Comparison of ENCODE assay signal across 18 cellular contexts in genomic region chr7:137850586-137850985, GRCh38. TPM values are rescaled to one million over a fixed set of nuclear protein-coding genes. Genes with fewer than 3 reads are reported as not detected.
DNase-seq lines count a peak whose midpoint lies in the region; ATAC-seq and TF ChIP-seq lines count a peak whose summit lies in the region.
"Had no signal": no experiment of that assay in that cellular context is flagged by ENCODE, and none has a peak within 500 bp of the region (broad histone marks: within the 10 kb centered on the region; RNA-seq: fewer than 3 reads in every experiment).

No MANE protein-coding gene starts in this region.

- H3K79me2 ChIP-seq in osteoblast (ENCODE audit: insufficient read depth, low read length) = peaks cover 10% of the 10 kb centered on the region

- H4K20me1 ChIP-seq in IMR-90 (ENCODE audit: insufficient read depth, low read length) = no peaks in the 10 kb centered on the region; the same call in 1 of the 2 replicates
- no peaks in the 10 kb centered on the region for H4K20me1 ChIP-seq in osteoblast (ENCODE audit: insufficient read depth, low read length)
- H4K20me1 ChIP-seq: BLaER1 had no signal

- TF ChIP-seq RAD21 in IMR-90 (IDR thresholded peaks at IDR 0.05; ENCODE audit: low read length) = no peak

- 0 out of 2 replicates have a peak overlapping the region, but pooled peaks have one; percentile 57 for H3K14ac ChIP-seq in IMR-90 (replicated peaks; ENCODE audit: low read depth, low read length)

- 0 out of 2 replicates have a peak overlapping the region, but pooled peaks have one; percentile 39 for H2AK5ac ChIP-seq in IMR-90 (ENCODE audit: low read depth, low read length)

- no peak overlapping the region for H2BK20ac ChIP-seq in IMR-90 (ENCODE audit: low read depth, low read length)

- no peak overlapping the region for H3K9ac ChIP-seq in IMR-90 (ENCODE audit: low read depth, low read length)
- H3K9ac ChIP-seq: BLaER1 had no signal

- no peak overlapping the region for H2AK9ac ChIP-seq in IMR-90 (replicated peaks; ENCODE audit: low read depth, low read length, poor library complexity)

- H4K91ac ChIP-seq in IMR-90 (ENCODE audit: insufficient read depth, low read depth, low read length) = peak overlapping the region; percentile 27; the same call in 1 of the 2 replicates

- H3K4me1 ChIP-seq in IMR-90 (ENCODE audit: control insufficient read depth, insufficient read depth, low read length) = peaks cover 13% of the 10 kb centered on the region; the same call in 1 of the 2 replicates
- H3K4me1 ChIP-seq in osteoblast (ENCODE audit: insufficient read depth, low read length) = peaks cover 36% of the 10 kb centered on the region

- CTCF ChIA-PET in IMR-90 (lab: Yijun Ruan, JAX) = no interaction called here

- dilution Hi-C loops in IMR-90 (cut with HindIII; ENCODE audit: low sequenced_read_pairs, unreplicated experiment) = no loop called here

- DNase-seq in Daoy (ENCODE audit: low read depth) = peak; percentile 13
- DNase-seq in IMR-90 = peak; percentile 71
- DNase-seq in brain microvascular endothelial cell = peak; percentile 31
- DNase-seq in osteoblast (ENCODE audit: insufficient read length, low spot score, missing footprints) = peak; percentile 46
- DNase-seq in NK-92 treated with Interleukin-12 subunit alpha and Interleukin-12 subunit beta, amount 100 ng/mL, for 24 hours (lab: John Stamatoyannopoulos, UW) = no peak
- DNase-seq in activated T-cell treated with anti-CD3 and anti-CD28 coated beads for 4 hours = no peak
- DNase-seq: CD8-positive, alpha-beta T cell; DMS79; GF-D8; MV-4-11; NCI-H1417; NCI-H187 treated with DMSO at 0.1 percent for 48 hours; NCI-H446; NCI-H69; SIG-M5 had no signal

- no peak overlapping the region for H3K4me2 ChIP-seq in IMR-90 (ENCODE audit: low read depth, low read length)
- H3K4me2 ChIP-seq in osteoblast (ENCODE audit: insufficient read depth, low read length) = peak overlapping the region; percentile 2
- H3K4me2 ChIP-seq: BLaER1 had no signal

- H2AFZ ChIP-seq in IMR-90 (replicated peaks; ENCODE audit: low read length, poor library complexity) (no peak overlapping the region), osteoblast (ENCODE audit: low read length) (no peak overlapping the region)

- H3K27ac ChIP-seq in IMR-90 (ENCODE audit: insufficient read depth, low read length) (no peak overlapping the region), brain microvascular endothelial cell (peak overlapping the region; percentile 61), osteoblast (ENCODE audit: low read depth, low read length) (peak overlapping the region; percentile 88)
- H3K27ac ChIP-seq: BLaER1 had no signal

- 0 out of 4 replicates have a peak overlapping the region, but pooled peaks of 1 of the 2 experiments have one; percentile 52 for H4K8ac ChIP-seq in IMR-90 (ENCODE audit: low read depth in 2 of 2, low read length in 2 of 2)

- H3K56ac ChIP-seq in IMR-90 (ENCODE audit: extremely low read depth, insufficient read depth, low read length) = no peak overlapping the region

- peak overlapping the region; percentile 77; the same call in 1 of the 2 replicates for H3K23ac ChIP-seq in IMR-90 (ENCODE audit: low read depth, low read length)

- no peak overlapping the region; the same call in 1 of the 2 replicates for H4K5ac ChIP-seq in IMR-90 (ENCODE audit: low read depth, low read length)

- H3K27me3 ChIP-seq in IMR-90 (ENCODE audit: control insufficient read depth, insufficient read depth, low read length) (no peaks in the 10 kb centered on the region; the same call in 1 of the 2 replicates), brain microvascular endothelial cell (replicated peaks) (no peaks in the 10 kb centered on the region), osteoblast (ENCODE audit: insufficient read depth, low read length) (no peaks in the 10 kb centered on the region)

- in situ Hi-C loops in IMR-90 (cut with MboI; ENCODE audit: low sequenced_read_pairs) (no loop called here), brain microvascular endothelial cell (cut with HindIII; ENCODE audit: low pct_ligation_motif_present, low sequenced_read_pairs) (no loop called here)

- no peaks in the 10 kb centered on the region for H3K9me3 ChIP-seq in IMR-90 (ENCODE audit: control insufficient read depth, insufficient read depth, low read length)
- H3K9me3 ChIP-seq in osteoblast (ENCODE audit: low read depth, low read length) = no peaks in the 10 kb centered on the region
- H3K9me3 ChIP-seq: BLaER1 had no signal

- no peaks in the 10 kb centered on the region; a peak in 1 of 4 replicates for H3K79me1 ChIP-seq in IMR-90 (ENCODE audit: low read depth in 1 of 2, low read length in 2 of 2)

- H3K4ac ChIP-seq in IMR-90 (ENCODE audit: low read depth, low read length) = peak overlapping the region; percentile 37; the same call in 1 of the 2 replicates

- TF ChIP-seq CTCF in IMR-90 (conservative IDR thresholded peaks at IDR 0.05; ENCODE audit: low read depth, low read length) (no peak), brain microvascular endothelial cell (IDR thresholded peaks at IDR 0.05; ENCODE audit: low read depth, low read length, missing control alignments) (no peak), osteoblast (IDR thresholded peaks at IDR 0.05; ENCODE audit: extremely low read depth, low read depth, low read length) (no peak)

- TF ChIP-seq POLR2A in IMR-90 (IDR thresholded peaks at IDR 0.05; ENCODE audit: low read depth, low read length) = no peak

- peak overlapping the region; percentile 3; the same call in 1 of the 2 replicates for H2BK120ac ChIP-seq in IMR-90 (ENCODE audit: low read depth, low read length)

- intact Hi-C loops in IMR-90 (cut with micrococcal nuclease) = no loop called here

- H3K18ac ChIP-seq in IMR-90 (ENCODE audit: low read depth, low read length) = no peak overlapping the region

- ATAC-seq in IMR-90 (ENCODE audit: low read depth) (peak; percentile 21), GM18907 (IDR thresholded peaks at IDR 0.05; ENCODE audit: unreplicated experiment) (no peak), HG03175 (IDR thresholded peaks at IDR 0.05; ENCODE audit: unreplicated experiment) (no peak)
- ATAC-seq: CD8-positive, alpha-beta T cell had no signal

- H3K4me3 ChIP-seq in IMR-90 (ENCODE audit: insufficient read depth, low read depth, low read length) = no peak overlapping the region
- no peak overlapping the region for H3K4me3 ChIP-seq in brain microvascular endothelial cell (ENCODE audit: low read depth, low read length)
- H3K4me3 ChIP-seq in osteoblast (ENCODE audit: insufficient read depth, low read length) = no peak overlapping the region
- H3K4me3 ChIP-seq: BLaER1 had no signal

- WGBS in IMR-90 (ENCODE audit: extremely low coverage in 2 of 2, insufficient read length in 1 of 2), 2 experiments = no CpG with 5 or more reads among the region's 2 CpGs

- POLR2A ChIA-PET in IMR-90 (lab: Charles Lee; ENCODE audit: unreplicated experiment) = no interaction called here

- peak overlapping the region; percentile 41 for H2BK5ac ChIP-seq in IMR-90 (ENCODE audit: low read depth, low read length, poor library complexity, severe bottlenecking)

- no TSS peak for BruUV-seq in IMR-90 (replicated peaks; lab: Mats Ljungman, UMichigan)

- peaks cover 7% of the 10 kb centered on the region; the same call in 1 of the 2 replicates for H3K9me1 ChIP-seq in IMR-90 (ENCODE audit: insufficient read depth, low read length)

- H3K36me3 ChIP-seq in IMR-90 (ENCODE audit: control insufficient read depth, insufficient read depth, low read length) (0 out of 2 replicates have a peak, but pooled peaks cover 2% of the 10 kb centered on the region), brain microvascular endothelial cell (replicated peaks) (peaks cover 12% of the 10 kb centered on the region), osteoblast (ENCODE audit: insufficient read depth, low read length) (peaks cover 18% of the 10 kb centered on the region)
- H3K36me3 ChIP-seq: BLaER1 had no signal

- no peak overlapping the region for H2BK15ac ChIP-seq in IMR-90 (ENCODE audit: low read depth, low read length)

TF ChIP-seq in IMR-90, 13 proteins besides CTCF, POLR2A, EP300 and RAD21 (continues in another document):
- no peak for TF ChIP-seq MAZ (IDR thresholded peaks at IDR 0.05; ENCODE audit: borderline replicate concordance, low read depth, low read length)
- TF ChIP-seq SMC3 (IDR thresholded peaks at IDR 0.05; ENCODE audit: low read depth, low read length) = no peak
- no peak for TF ChIP-seq MAFK (IDR thresholded peaks at IDR 0.05; ENCODE audit: low read depth, low read length)
- TF ChIP-seq ELK1 (IDR thresholded peaks at IDR 0.05; ENCODE audit: borderline replicate concordance, low read depth, low read length) = no peak
- TF ChIP-seq MXI1 (IDR thresholded peaks at IDR 0.05; ENCODE audit: borderline replicate concordance, low read depth, low read length) = no peak
- TF ChIP-seq CHD1 (IDR thresholded peaks at IDR 0.05; ENCODE audit: low read depth, low read length) = no peak
- TF ChIP-seq BHLHE40 (IDR thresholded peaks at IDR 0.05; ENCODE audit: low read depth, low read length) = no peak
- TF ChIP-seq, protein P1, sequence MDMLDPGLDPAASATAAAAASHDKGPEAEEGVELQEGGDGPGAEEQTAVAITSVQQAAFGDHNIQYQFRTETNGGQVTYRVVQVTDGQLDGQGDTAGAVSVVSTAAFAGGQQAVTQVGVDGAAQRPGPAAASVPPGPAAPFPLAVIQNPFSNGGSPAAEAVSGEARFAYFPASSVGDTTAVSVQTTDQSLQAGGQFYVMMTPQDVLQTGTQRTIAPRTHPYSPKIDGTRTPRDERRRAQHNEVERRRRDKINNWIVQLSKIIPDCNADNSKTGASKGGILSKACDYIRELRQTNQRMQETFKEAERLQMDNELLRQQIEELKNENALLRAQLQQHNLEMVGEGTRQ (IDR thresholded peaks at IDR 0.05; ENCODE audit: low read depth, low read length) = no peak
- TF ChIP-seq NFE2L2 (IDR thresholded peaks at IDR 0.05; ENCODE audit: low read depth, low read length) = no peak
- TF ChIP-seq RCOR1 (IDR thresholded peaks at IDR 0.05; ENCODE audit: insufficient replicate concordance, low read length) = no peak
- no peak for TF ChIP-seq FOS (IDR thresholded peaks at IDR 0.05; ENCODE audit: low read depth, low read length)
- no peak for TF ChIP-seq RFX5 (IDR thresholded peaks at IDR 0.05; ENCODE audit: low read depth, low read length)

RNA-seq across cellular contexts. Expression of gene DGKI, which starts 3.8 kb away (rescaled TPM):
- total RNA-seq in Daoy (2014; rRNA removed; shearing (Covaris generic)) = 26.1 and 29.9 TPM in 2 replicates
- total RNA-seq in IMR-90 (2012; rRNA removed) = 15.3 and 15.8 TPM in 2 replicates
- polyA plus RNA-seq in IMR-90 (2012; rRNA removed) = 3.8 and 3.9 TPM in 2 replicates
- polyA plus RNA-seq in IMR-90 (2012; cell fraction: cytosol; rRNA removed) = 1.8 and 2.6 TPM in 2 replicates
- 6.1 and 19.7 TPM in 2 replicates for polyA plus RNA-seq in IMR-90 (2012; cell fraction: nucleus; rRNA removed; ENCODE audit: low replicate concordance)
- total RNA-seq in osteoblast = 19.2 and 23.3 TPM in 2 replicates
- total RNA-seq: CD8-positive, alpha-beta T cell had no signal

Comparison
In these comparisons a context has a peak if more than half of its experiments do, and no peak if none do; other contexts are left out.
1. DNase-seq: peak in Daoy (single experiment), IMR-90 (single experiment), brain microvascular endothelial cell (single experiment) and osteoblast (single experiment); none in NK-92 treated with Interleukin-12 subunit alpha and Interleukin-12 subunit beta, amount 100 ng/mL, for 24 hours (single experiment) and activated T-cell treated with anti-CD3 and anti-CD28 coated beads for 4 hours (single experiment).